In genomic region chr1:48291421-48291820, GRCh38 we compare ENCODE assay signal across 1 cellular context.
TF ChIP-seq lines count a peak whose summit lies in the region.

No MANE protein-coding gene starts in this region.

TF ChIP-seq in HEK293, 187 proteins besides CTCF, POLR2A, EP300 and RAD21 (continued from another document):
- TF ChIP-seq, protein P1, sequence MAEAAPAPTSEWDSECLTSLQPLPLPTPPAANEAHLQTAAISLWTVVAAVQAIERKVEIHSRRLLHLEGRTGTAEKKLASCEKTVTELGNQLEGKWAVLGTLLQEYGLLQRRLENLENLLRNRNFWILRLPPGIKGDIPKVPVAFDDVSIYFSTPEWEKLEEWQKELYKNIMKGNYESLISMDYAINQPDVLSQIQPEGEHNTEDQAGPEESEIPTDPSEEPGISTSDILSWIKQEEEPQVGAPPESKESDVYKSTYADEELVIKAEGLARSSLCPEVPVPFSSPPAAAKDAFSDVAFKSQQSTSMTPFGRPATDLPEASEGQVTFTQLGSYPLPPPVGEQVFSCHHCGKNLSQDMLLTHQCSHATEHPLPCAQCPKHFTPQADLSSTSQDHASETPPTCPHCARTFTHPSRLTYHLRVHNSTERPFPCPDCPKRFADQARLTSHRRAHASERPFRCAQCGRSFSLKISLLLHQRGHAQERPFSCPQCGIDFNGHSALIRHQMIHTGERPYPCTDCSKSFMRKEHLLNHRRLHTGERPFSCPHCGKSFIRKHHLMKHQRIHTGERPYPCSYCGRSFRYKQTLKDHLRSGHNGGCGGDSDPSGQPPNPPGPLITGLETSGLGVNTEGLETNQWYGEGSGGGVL (tag by site-specific recombination; IDR thresholded peaks at IDR 0.05), result no peak
- TF ChIP-seq MYNN (tag by site-specific recombination; IDR thresholded peaks at IDR 0.05; ENCODE audit: borderline replicate concordance) (no peak), ZIC2 (tag by site-specific recombination; IDR thresholded peaks at IDR 0.05) (0 out of 2 replicates have a peak, but pooled peaks have one; percentile 7), ZBTB7A (tag by site-specific recombination; IDR thresholded peaks at IDR 0.05; ENCODE audit: low read depth) (no peak), EGR2 (tag by site-specific recombination; IDR thresholded peaks at IDR 0.05; ENCODE audit: low read depth) (peak; percentile 17; the same call in 1 of the 2 replicates), PRDM2 (tag by site-specific recombination; IDR thresholded peaks at IDR 0.05; ENCODE audit: borderline replicate concordance) (no peak), KLF7 (tag by site-specific recombination; IDR thresholded peaks at IDR 0.05; ENCODE audit: borderline replicate concordance) (no peak), ZNF518A (tag by site-specific recombination; conservative IDR thresholded peaks at IDR 0.05; ENCODE audit: low read depth) (no peak), ZNF292 (tag by site-specific recombination; IDR thresholded peaks at IDR 0.05; ENCODE audit: borderline replicate concordance, low read depth) (no peak), ZNF488 (tag by site-specific recombination; IDR thresholded peaks at IDR 0.05) (no peak), ZBTB10 (tag by site-specific recombination; IDR thresholded peaks at IDR 0.05) (no peak), ZNF843 (tag by site-specific recombination; IDR thresholded peaks at IDR 0.05) (no peak)
- TF ChIP-seq, protein P2, sequence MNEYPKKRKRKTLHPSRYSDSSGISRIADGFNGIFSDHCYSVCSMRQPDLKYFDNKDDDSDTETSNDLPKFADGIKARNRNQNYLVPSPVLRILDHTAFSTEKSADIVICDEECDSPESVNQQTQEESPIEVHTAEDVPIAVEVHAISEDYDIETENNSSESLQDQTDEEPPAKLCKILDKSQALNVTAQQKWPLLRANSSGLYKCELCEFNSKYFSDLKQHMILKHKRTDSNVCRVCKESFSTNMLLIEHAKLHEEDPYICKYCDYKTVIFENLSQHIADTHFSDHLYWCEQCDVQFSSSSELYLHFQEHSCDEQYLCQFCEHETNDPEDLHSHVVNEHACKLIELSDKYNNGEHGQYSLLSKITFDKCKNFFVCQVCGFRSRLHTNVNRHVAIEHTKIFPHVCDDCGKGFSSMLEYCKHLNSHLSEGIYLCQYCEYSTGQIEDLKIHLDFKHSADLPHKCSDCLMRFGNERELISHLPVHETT (tag by site-specific recombination; IDR thresholded peaks at IDR 0.05), result no peak
